ENCODE assay signal across 19 cellular contexts in genomic region chr13:29936961-29937360, GRCh38.
DNase-seq lines count a peak whose midpoint lies in the region; ATAC-seq and TF ChIP-seq lines count a peak whose summit lies in the region.
"Had no signal": no experiment of that assay in that cellular context is flagged by ENCODE, and none has a peak within 500 bp of the region (broad histone marks: within the 10 kb centered on the region; RNA-seq: fewer than 3 reads in every experiment).

No MANE protein-coding gene starts in this region.

- H3K4me3 ChIP-seq in SK-N-SH (ENCODE audit: low read depth in 2 of 2, low read length in 1 of 2), result no peak overlapping the region
- H3K4me3 ChIP-seq: body of pancreas, psoas muscle had no signal

- no peak for TF ChIP-seq RAD21 in SK-N-SH (IDR thresholded peaks at IDR 0.05; ENCODE audit: low read length)

- no peak overlapping the region for H2AFZ ChIP-seq in SK-N-SH (ENCODE audit: low read depth)

- peak overlapping the region; percentile 84 for H3K4me3 Mint-ChIP-seq in activated T-cell treated with anti-CD3 and anti-CD28 coated beads, Interleukin-2, amount 50 U/mL, for 4 hours
- peak overlapping the region; percentile 96 for H3K4me3 Mint-ChIP-seq in T-helper 17 cell
- peak overlapping the region; percentile 0 for H3K4me3 Mint-ChIP-seq in activated naive CD8-positive, alpha-beta T cell treated with anti-CD3 and anti-CD28 coated beads, Interleukin-2, amount 50 U/mL, for 24 hours
- H3K4me3 Mint-ChIP-seq in stimulated activated memory B cell treated with anti-CD40 and anti-IgM and Interleukin-4, amounts not matched to agents 10 μg/mL and 1 μg/mL and 100 μg/mL, for 72 hours, result no peak overlapping the region

- H3K4me2 ChIP-seq in SK-N-SH, result no peak overlapping the region

- H3K9ac ChIP-seq in SK-N-SH, result no peak overlapping the region

- H3K9me2 ChIP-seq in SK-N-SH, result no peaks in the 10 kb centered on the region

- H3K27ac ChIP-seq in SK-N-SH (ENCODE audit: low read depth in 2 of 2, low read length in 1 of 2), result no peak overlapping the region
- H3K27ac ChIP-seq: C4-2B, psoas muscle had no signal

- no peaks in the 10 kb centered on the region for H3K79me2 ChIP-seq in SK-N-SH (ENCODE audit: insufficient read depth)

- no peaks in the 10 kb centered on the region for H3K36me3 Mint-ChIP-seq in activated T-cell treated with anti-CD3 and anti-CD28 coated beads, Interleukin-2, amount 50 U/mL, for 4 hours (ENCODE audit: insufficient read depth)
- no peaks in the 10 kb centered on the region for H3K36me3 Mint-ChIP-seq in T-helper 17 cell (ENCODE audit: low read depth)
- no peaks in the 10 kb centered on the region for H3K36me3 Mint-ChIP-seq in activated naive CD8-positive, alpha-beta T cell treated with anti-CD3 and anti-CD28 coated beads, Interleukin-2, amount 50 U/mL, for 24 hours (ENCODE audit: low read depth)
- H3K36me3 Mint-ChIP-seq in stimulated activated memory B cell treated with anti-CD40 and anti-IgM and Interleukin-4, amounts not matched to agents 10 μg/mL and 1 μg/mL and 100 μg/mL, for 72 hours, result no peaks in the 10 kb centered on the region

- H3K4me1 Mint-ChIP-seq in activated T-cell treated with anti-CD3 and anti-CD28 coated beads, Interleukin-2, amount 50 U/mL, for 4 hours (ENCODE audit: low read depth), result peaks cover 57% of the 10 kb centered on the region
- peaks cover 66% of the 10 kb centered on the region for H3K4me1 Mint-ChIP-seq in T-helper 17 cell
- peaks cover 36% of the 10 kb centered on the region for H3K4me1 Mint-ChIP-seq in activated naive CD8-positive, alpha-beta T cell treated with anti-CD3 and anti-CD28 coated beads, Interleukin-2, amount 50 U/mL, for 24 hours
- H3K4me1 Mint-ChIP-seq in stimulated activated memory B cell treated with anti-CD40 and anti-IgM and Interleukin-4, amounts not matched to agents 10 μg/mL and 1 μg/mL and 100 μg/mL, for 72 hours, result peaks cover 26% of the 10 kb centered on the region

- no peaks in the 10 kb centered on the region for H3K27me3 Mint-ChIP-seq in activated T-cell treated with anti-CD3 and anti-CD28 coated beads, Interleukin-2, amount 50 U/mL, for 4 hours (ENCODE audit: low read depth)
- H3K27me3 Mint-ChIP-seq in T-helper 17 cell, result no peaks in the 10 kb centered on the region
- H3K27me3 Mint-ChIP-seq in activated naive CD8-positive, alpha-beta T cell treated with anti-CD3 and anti-CD28 coated beads, Interleukin-2, amount 50 U/mL, for 24 hours, result no peaks in the 10 kb centered on the region
- H3K27me3 Mint-ChIP-seq in stimulated activated memory B cell treated with anti-CD40 and anti-IgM and Interleukin-4, amounts not matched to agents 10 μg/mL and 1 μg/mL and 100 μg/mL, for 72 hours, result peaks cover 9% of the 10 kb centered on the region

- H3K27me3 ChIP-seq in SK-N-SH (ENCODE audit: insufficient read depth), result no peaks in the 10 kb centered on the region; the same call in none of the 2 replicates
- H3K27me3 ChIP-seq: body of pancreas had no signal

- POLR2A ChIA-PET in SK-N-SH (lab: Yijun Ruan, JAX), result no interaction called here

- H3K9me3 ChIP-seq in T-helper 17 cell (ENCODE audit: control insufficient read depth, low read length, poor library complexity, severe bottlenecking) (no peaks in the 10 kb centered on the region), SK-N-SH (no peaks in the 10 kb centered on the region)
- H3K9me3 ChIP-seq: body of pancreas, psoas muscle had no signal

- CTCF ChIA-PET in SK-N-SH (lab: Yijun Ruan, JAX), result interaction anchor here (0.8 to 1.6 kb wide), 3 partner anchors 12 to 179 kb away, joined by 3 to 4 read pairs (median 3); no protein-coding TSS in a partner anchor

- no peaks in the 10 kb centered on the region for H3F3A ChIP-seq in SK-N-SH (replicated peaks; ENCODE audit: insufficient read depth)

- no peak for DNase-seq in activated T-cell treated with anti-CD3 and anti-CD28 coated beads, Interleukin-2, amount 50 U/mL, for 4 hours
- DNase-seq in activated T-cell treated with anti-CD3 and anti-CD28 coated beads for 4 hours, result no peak
- DNase-seq in T-helper 17 cell, result no peak
- DNase-seq in activated naive CD8-positive, alpha-beta T cell treated with anti-CD3 and anti-CD28 coated beads, Interleukin-2, amount 50 U/mL, for 24 hours, result no peak
- DNase-seq in activated gamma-delta T cell treated with Interleukin-2 at 50 U/mL for 16 hours, result no peak
- no peak for DNase-seq in SK-N-SH
- DNase-seq: activated CD4-positive, alpha-beta T cell treated with anti-CD3 and anti-CD28 coated beads, Interleukin-2, amount 50 U/mL, for 1 hour; body of pancreas; DMS 273 treated with DMSO at 0.1 percent for 48 hours; head of caudate nucleus; kidney glomerular epithelial cell; NCI-H1694; NCI-H526; nucleus accumbens; psoas muscle had no signal

- 74% methylated on average over 1 of the region's 1 CpG for WGBS in SK-N-SH (ENCODE audit: low lambda C conversion rate)

- no peaks in the 10 kb centered on the region for H3K36me3 ChIP-seq in SK-N-SH (replicated peaks in 1 of 2; ENCODE audit: control insufficient read depth in 1 of 2, insufficient read depth in 2 of 2, low read length in 1 of 2)

- no peaks in the 10 kb centered on the region for H4K20me1 ChIP-seq in SK-N-SH (ENCODE audit: insufficient read depth)

- H3K9me3 Mint-ChIP-seq in activated T-cell treated with anti-CD3 and anti-CD28 coated beads, Interleukin-2, amount 50 U/mL, for 4 hours, result no peaks in the 10 kb centered on the region
- no peaks in the 10 kb centered on the region for H3K9me3 Mint-ChIP-seq in activated naive CD8-positive, alpha-beta T cell treated with anti-CD3 and anti-CD28 coated beads, Interleukin-2, amount 50 U/mL, for 24 hours
- H3K9me3 Mint-ChIP-seq in stimulated activated memory B cell treated with anti-CD40 and anti-IgM and Interleukin-4, amounts not matched to agents 10 μg/mL and 1 μg/mL and 100 μg/mL, for 72 hours, result no peaks in the 10 kb centered on the region

- peak overlapping the region; percentile 95 for H3K27ac Mint-ChIP-seq in T-helper 17 cell
- H3K27ac Mint-ChIP-seq in activated naive CD8-positive, alpha-beta T cell treated with anti-CD3 and anti-CD28 coated beads, Interleukin-2, amount 50 U/mL, for 24 hours, result no peak overlapping the region
- H3K27ac Mint-ChIP-seq in stimulated activated memory B cell treated with anti-CD40 and anti-IgM and Interleukin-4, amounts not matched to agents 10 μg/mL and 1 μg/mL and 100 μg/mL, for 72 hours, result peak overlapping the region; percentile 68

- no peak for ATAC-seq in activated T-cell treated with anti-CD3 and anti-CD28 coated beads, Interleukin-2, amount 50 U/mL, for 4 hours
- ATAC-seq in T-helper 17 cell (peak; percentile 36), HG03442 (IDR thresholded peaks at IDR 0.05; ENCODE audit: unreplicated experiment) (no peak)
- ATAC-seq in activated naive CD8-positive, alpha-beta T cell treated with anti-CD3 and anti-CD28 coated beads, Interleukin-2, amount 50 U/mL, for 24 hours, result no peak
- no peak for ATAC-seq in stimulated activated memory B cell treated with anti-CD40 and anti-IgM and Interleukin-4, amounts not matched to agents 10 μg/mL and 1 μg/mL and 100 μg/mL, for 72 hours
- ATAC-seq: HCT116, psoas muscle had no signal

- no peaks in the 10 kb centered on the region; a peak in 1 of 4 replicates for H3K4me1 ChIP-seq in SK-N-SH (ENCODE audit: control insufficient read depth in 1 of 2, insufficient read depth in 2 of 2, low read depth in 1 of 2, low read length in 1 of 2)
- H3K4me1 ChIP-seq: psoas muscle had no signal

- TF ChIP-seq CTCF in SK-N-SH (IDR thresholded peaks at IDR 0.05), result no peak

- TF ChIP-seq EP300 in SK-N-SH (IDR thresholded peaks at IDR 0.05; ENCODE audit: borderline replicate concordance in 1 of 2, low read depth in 1 of 2, low read length in 1 of 2), result no peak

TF ChIP-seq in SK-N-SH, 30 proteins besides CTCF, POLR2A, EP300 and RAD21:
- TF ChIP-seq GATA2 (CRISPR knock-in tag; IDR thresholded peaks at IDR 0.05) (no peak), JUND (IDR thresholded peaks at IDR 0.05) (no peak), YY1 (IDR thresholded peaks at IDR 0.05; ENCODE audit: low read depth) (no peak)
